8 cellular contexts compared by ENCODE assay signal in genomic region chr20:49278036-49278816, GRCh38. TPM values are rescaled to one million over a fixed set of nuclear protein-coding genes. Genes with fewer than 3 reads are reported as not detected.
DNase-seq lines count a peak whose midpoint lies in the region; ATAC-seq and TF ChIP-seq lines count a peak whose summit lies in the region.

TSS of gene ZNFX1 (minus strand) at chr20:49278057. CDS start at chr20:49275839, 2,218 bp downstream.

- H3K9me3 Mint-ChIP-seq in WTC11: peaks cover 7% of the 10 kb centered on the region

- no peaks in the 10 kb centered on the region; the same call in 1 of the 2 replicates for H3K27me3 Mint-ChIP-seq in WTC11 (ENCODE audit: low read depth)

- no peaks in the 10 kb centered on the region for H3K27me3 ChIP-seq in AG04450 (ENCODE audit: control insufficient read depth, insufficient read depth, low read length)

- TF ChIP-seq CTCF in AG04450 (IDR thresholded peaks at IDR 0.05; ENCODE audit: low read depth, low read length) (no peak), WTC11 (IDR thresholded peaks at IDR 0.05) (no peak), cardiac fibroblast (IDR thresholded peaks at IDR 0.05; ENCODE audit: low read depth, low read length) (no peak)

- peaks cover 32% of the 10 kb centered on the region for H3K9me3 ChIP-seq in AG04450 (ENCODE audit: control insufficient read depth, insufficient read depth, low read length)

- peaks cover 70% of the 10 kb centered on the region for H3K36me3 Mint-ChIP-seq in WTC11

- peak within 1 kb of the TSS; percentile 100 for H3K4me3 Mint-ChIP-seq in WTC11

- DNase-seq in AG04450 (ENCODE audit: low read depth, low spot score) (peak; percentile 94), NCI-H226 (peak; percentile 96), WTC11 (ENCODE audit: low spot score) (peak; percentile 98), cardiac fibroblast (ENCODE audit: low read depth in 2 of 2) (peak; percentile 98), iPS-NIHi7 (ENCODE audit: extremely low spot score) (peak; percentile 97), smooth muscle cell of the brain vasculature (ENCODE audit: low read depth, low spot score) (peak; percentile 96)

- peak within 1 kb of the TSS; percentile 90 for H3K27ac ChIP-seq in AG04450 (ENCODE audit: low read depth, low read length)

- POLR2A ChIA-PET in AG04450 (lab: Yijun Ruan, JAX): interaction anchor here (0.5 to 1.6 kb wide), 12 partner anchors 9 to 1232 kb away, joined by 3 to 11 read pairs (median 4); partner anchors contain the start of genes DDX27 and PTPN1
- POLR2A ChIA-PET in WTC11 (lab: Charles Lee): interaction anchor here (0.5 to 1.6 kb wide), 6 partner anchors 9 to 89 kb away, joined by 3 to 8 read pairs (median 3); no protein-coding TSS in a partner anchor

- H3K4me1 Mint-ChIP-seq in WTC11: peaks cover 41% of the 10 kb centered on the region

- CTCF ChIA-PET in AG04450 (lab: Charles Lee) (no interaction called here), WTC11 (lab: Charles Lee) (interaction anchor here (0.7 to 1.0 kb wide), 2 partner anchors 42 to 59 kb away, joined by 3 read pairs; partner anchors contain the start of gene DDX27)

- peak within 1 kb of the TSS; percentile 99 for H3K27ac Mint-ChIP-seq in WTC11

- H3K4me3 ChIP-seq in AG04450 (ENCODE audit: low read depth, low read length) (peak within 1 kb of the TSS; percentile 99), cardiac fibroblast (replicated peaks in 1 of 2; ENCODE audit: low read depth in 2 of 2, low read length in 2 of 2) (peak within 1 kb of the TSS; percentile 94 to 99)

- peak; percentile 85 for ATAC-seq in GM18909 (IDR thresholded peaks at IDR 0.05; ENCODE audit: poor library complexity, unreplicated experiment)
- ATAC-seq in HG03175 (IDR thresholded peaks at IDR 0.05; ENCODE audit: unreplicated experiment): peak; percentile 82
- peak; percentile 86 for ATAC-seq in WTC11

TF ChIP-seq in WTC11, 78 proteins besides CTCF, POLR2A, EP300 and RAD21 (continues in another document):
- TF ChIP-seq ZNF219 (CRISPR knock-in tag; IDR thresholded peaks at IDR 0.05; ENCODE audit: borderline replicate concordance) (no peak; the same call in 1 of the 2 replicates), ZNF423 (CRISPR knock-in tag; IDR thresholded peaks at IDR 0.05) (no peak), ZBTB21 (CRISPR knock-in tag; IDR thresholded peaks at IDR 0.05; ENCODE audit: borderline replicate concordance) (no peak), IRF2 (CRISPR knock-in tag; IDR thresholded peaks at IDR 0.05; ENCODE audit: borderline replicate concordance, low read depth) (0 out of 2 replicates have a peak, but pooled peaks have one; percentile 67), E2F5 (CRISPR knock-in tag; IDR thresholded peaks at IDR 0.05) (peak; percentile 100), MYBL2 (CRISPR knock-in tag; IDR thresholded peaks at IDR 0.05) (peak; percentile 63; the same call in 1 of the 2 replicates), PREB (CRISPR knock-in tag; IDR thresholded peaks at IDR 0.05; ENCODE audit: borderline replicate concordance) (0 out of 2 replicates have a peak, but pooled peaks have one; percentile 82), TEAD4 (CRISPR knock-in tag; IDR thresholded peaks at IDR 0.05) (0 out of 2 replicates have a peak, but pooled peaks have one; percentile 56), JUN (CRISPR knock-in tag; IDR thresholded peaks at IDR 0.05) (no peak; the same call in 1 of the 2 replicates), ATF6 (CRISPR knock-in tag; IDR thresholded peaks at IDR 0.05) (no peak), MLX (CRISPR knock-in tag; IDR thresholded peaks at IDR 0.05) (no peak), ZNF121 (CRISPR knock-in tag; IDR thresholded peaks at IDR 0.05) (no peak), NR2C2 (CRISPR knock-in tag; IDR thresholded peaks at IDR 0.05) (no peak), ZNF396 (CRISPR knock-in tag; IDR thresholded peaks at IDR 0.05; ENCODE audit: borderline replicate concordance) (no peak), USF1 (CRISPR knock-in tag; IDR thresholded peaks at IDR 0.05) (no peak; the same call in 1 of the 2 replicates), SMAD3 (CRISPR knock-in tag; IDR thresholded peaks at IDR 0.05; ENCODE audit: borderline replicate concordance) (peak; percentile 58; the same call in 1 of the 2 replicates), E2F4 (CRISPR knock-in tag; IDR thresholded peaks at IDR 0.05; ENCODE audit: borderline replicate concordance, low read depth) (peak; percentile 94), CREM (CRISPR knock-in tag; IDR thresholded peaks at IDR 0.05) (peak; percentile 43; the same call in 1 of the 2 replicates)

RNA-seq across cellular contexts. Expression of gene ZNFX1, which starts in this region (rescaled TPM):
- 9.6 and 16.6 TPM in 2 replicates for polyA plus RNA-seq in AG04450 (2011; rRNA removed)
- polyA minus RNA-seq in AG04450 (2011; rRNA and poly(A)+ RNA removed): 33.5 and 40.8 TPM in 2 replicates
- 8.0 to 11.0 TPM (median 9.1 TPM) in 3 replicates for total RNA-seq in WTC11 (2021)

Comparison
In these comparisons a context has a peak if more than half of its experiments do, and no peak if none do; other contexts are left out.
1. Peak in every context shown above with its lines: DNase-seq, ATAC-seq, H3K4me3 ChIP-seq and H3K27ac ChIP-seq.